ENCODE assay signal across 20 cellular contexts in genomic region chr6:68127066-68127465, GRCh38.
"Had no signal": no experiment of that assay in that cellular context is flagged by ENCODE, and none has a peak within 500 bp of the region (broad histone marks: within the 10 kb centered on the region; RNA-seq: fewer than 3 reads in every experiment).

No MANE protein-coding gene starts in this region.

- H3K4me3 Mint-ChIP-seq: endodermal cell, mesothelial cell of epicardium, nephron progenitor cell had no signal

- H3K4me1 Mint-ChIP-seq: endodermal cell, mesothelial cell of epicardium, nephron progenitor cell had no signal

- H3K27ac Mint-ChIP-seq: endodermal cell, mesothelial cell of epicardium, nephron progenitor cell, progenitor cell of endocrine pancreas had no signal

- H3K9me3 ChIP-seq: right atrium auricular region, uterus had no signal

- H3K4me1 ChIP-seq: adrenal gland, gastroesophageal sphincter, heart right ventricle, lower lobe of right lung, right atrium auricular region, tibial nerve, uterus had no signal

- H3K27me3 ChIP-seq: adrenal gland, dorsolateral prefrontal cortex, gastroesophageal sphincter, heart right ventricle, right atrium auricular region, tibial nerve, uterus had no signal

- DNase-seq: activated CD4-positive, CD25-positive, alpha-beta regulatory T cell treated with anti-CD3 and anti-CD28 coated beads, Interleukin-2, amount 50 U/mL, for 72 hours; activated naive CD4-positive, alpha-beta T cell treated with anti-CD3 and anti-CD28 coated beads, Interleukin-2, amount 50 U/mL, for 16 hours; activated T-cell treated with anti-CD3 and anti-CD28 coated beads, Interleukin-2, amount 50 U/mL, for 1 hour; adrenal gland; dorsolateral prefrontal cortex; endodermal cell; heart right ventricle; left colon; lower lobe of right lung; nephron progenitor cell; occipital lobe; stimulated activated CD4-positive, alpha-beta T cell treated with anti-CD3 and anti-CD28 coated beads, Interleukin-4, amount 100 ng/mL, for 1 hour; stimulated activated naive CD4-positive, alpha-beta T cell; substantia nigra; uterus had no signal

- H3K27me3 Mint-ChIP-seq: progenitor cell of endocrine pancreas had no signal

- H3K4me3 ChIP-seq: adrenal gland, dorsolateral prefrontal cortex, gastroesophageal sphincter, heart right ventricle, lower lobe of right lung, right atrium auricular region, tibial nerve, uterus had no signal

- H3K27ac ChIP-seq: adrenal gland, dorsolateral prefrontal cortex, gastroesophageal sphincter, heart right ventricle, lower lobe of right lung, right atrium auricular region, tibial nerve, uterus had no signal

- ATAC-seq: gastroesophageal sphincter, heart right ventricle, left colon, lower lobe of right lung had no signal

- H3K36me3 ChIP-seq: adrenal gland, gastroesophageal sphincter, heart right ventricle, lower lobe of right lung, right atrium auricular region, tibial nerve, uterus had no signal
